14 cellular contexts compared by ENCODE assay signal in the genomic region with DNA sequence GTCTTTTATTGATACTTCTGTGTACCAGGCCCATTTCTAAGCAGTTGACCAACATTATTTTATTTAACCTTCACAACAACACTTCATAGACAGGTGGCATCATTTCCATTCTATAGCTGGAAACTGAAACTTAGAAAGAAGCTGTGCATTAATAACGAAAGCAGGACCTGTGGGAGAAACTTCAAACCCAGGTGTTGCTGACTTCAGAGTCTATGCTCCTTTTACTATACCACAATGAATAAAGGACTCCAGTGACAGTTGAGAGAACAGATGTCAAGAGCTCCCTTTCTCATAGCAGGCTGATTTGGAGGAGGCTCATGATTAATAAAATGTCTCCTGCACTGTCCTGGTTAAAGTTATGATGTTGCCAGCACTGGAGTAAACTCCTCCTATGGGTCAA. TPM values are rescaled to one million over a fixed set of nuclear protein-coding genes. Genes with fewer than 3 reads are reported as not detected.
DNase-seq lines count a peak whose midpoint lies in the region; ATAC-seq and TF ChIP-seq lines count a peak whose summit lies in the region.
"Had no signal": no experiment of that assay in that cellular context is flagged by ENCODE, and none has a peak within 500 bp of the region (broad histone marks: within the 10 kb centered on the region; RNA-seq: fewer than 3 reads in every experiment).

No MANE protein-coding gene starts in this region.

- TF ChIP-seq POLR2A in uterus (IDR thresholded peaks at IDR 0.05): no peak

- no peaks in the 10 kb centered on the region for H3K9me3 ChIP-seq in Loucy (ENCODE audit: insufficient read depth, low read depth, low read length)
- H3K9me3 ChIP-seq in upper lobe of right lung: no peaks in the 10 kb centered on the region
- no peaks in the 10 kb centered on the region for H3K9me3 ChIP-seq in uterus

- intact Hi-C loops in upper lobe of right lung (cut with DNase I) (no loop called here), uterus (cut with DNase I; ENCODE audit: low total_unique reads) (no loop called here)

- no peak overlapping the region for H3K9ac ChIP-seq in Loucy (ENCODE audit: low read depth, low read length, poor library complexity, severe bottlenecking)

- no peaks in the 10 kb centered on the region for H4K20me1 ChIP-seq in Loucy (ENCODE audit: insufficient read depth, low read length, poor library complexity, severe bottlenecking)

- H3K27ac ChIP-seq in upper lobe of right lung (no peak overlapping the region), uterus (no peak overlapping the region)

- no peaks in the 10 kb centered on the region for H3F3A ChIP-seq in Loucy (ENCODE audit: low read depth)

- H3K4me3 ChIP-seq in Loucy (ENCODE audit: low read length, poor library complexity, severe bottlenecking): no peak overlapping the region
- no peak overlapping the region for H3K4me3 ChIP-seq in upper lobe of right lung
- H3K4me3 ChIP-seq in uterus: no peak overlapping the region

- H3K27me3 ChIP-seq in Loucy (ENCODE audit: insufficient read depth, low read length, poor library complexity, severe bottlenecking) (no peaks in the 10 kb centered on the region), upper lobe of right lung (peaks cover 7% of the 10 kb centered on the region), uterus (peaks cover 0 to 8% of the 10 kb centered on the region in 2 donors)

- DNase-seq in upper lobe of right lung (no peak), uterus (no peak), NCI-H1105 treated with DMSO at 0.1 percent for 48 hours (lab: John Stamatoyannopoulos, UW) (no peak), germinal center (ENCODE audit: low spot score) (no peak)
- DNase-seq: COR-L47, islet precursor cell, natural killer cell, small intestine had no signal

- ATAC-seq in GM18867 (IDR thresholded peaks at IDR 0.05; ENCODE audit: unreplicated experiment): peak; percentile 99
- ATAC-seq in GM21367 (IDR thresholded peaks at IDR 0.05; ENCODE audit: unreplicated experiment): peak; percentile 99
- ATAC-seq in HG02981 (IDR thresholded peaks at IDR 0.05; ENCODE audit: unreplicated experiment): peak; percentile 99
- ATAC-seq in upper lobe of right lung: no peak
- ATAC-seq: natural killer cell had no signal

- H3K36me3 ChIP-seq in Loucy (ENCODE audit: insufficient read depth, low read length) (no peaks in the 10 kb centered on the region), upper lobe of right lung (no peaks in the 10 kb centered on the region), uterus (no peaks in the 10 kb centered on the region)

- no peak overlapping the region for H2AFZ ChIP-seq in Loucy (ENCODE audit: low read length)

- peak overlapping the region; percentile 20 for H3K4me2 ChIP-seq in Loucy (ENCODE audit: low read depth, low read length, poor library complexity, severe bottlenecking)

- no peaks in the 10 kb centered on the region for H3K9me2 ChIP-seq in Loucy (replicated peaks; ENCODE audit: low read depth, low read length)

- no peak; the same call in 1 of the 2 replicates for TF ChIP-seq CTCF in Loucy (conservative IDR thresholded peaks at IDR 0.05; ENCODE audit: low read length)
- no peak for TF ChIP-seq CTCF in upper lobe of right lung (IDR thresholded peaks at IDR 0.05)
- TF ChIP-seq CTCF in uterus (IDR thresholded peaks at IDR 0.05): no peak

- H3K79me2 ChIP-seq in Loucy (ENCODE audit: insufficient read depth, low read length): no peaks in the 10 kb centered on the region

- H3K4me1 ChIP-seq in Loucy (ENCODE audit: insufficient read depth, low read length, poor library complexity, severe bottlenecking): no peaks in the 10 kb centered on the region
- no peaks in the 10 kb centered on the region for H3K4me1 ChIP-seq in upper lobe of right lung
- H3K4me1 ChIP-seq in uterus: no peaks in the 10 kb centered on the region

RNA-seq across cellular contexts. Expression of a gene that starts 56.6 kb away (rescaled TPM):
- not detected for total RNA-seq in upper lobe of right lung
- not detected for total RNA-seq in uterus
- total RNA-seq: MCF 10A; natural killer cell; T-helper 1 cell treated with Interleukin-12 subunit alpha and Interleukin-12 subunit beta and Interleukin-4 antibody, amounts not matched to agents 30 ng/mL and 1 ng/mL, for 36 hours had no signal
